Comparison of ENCODE assay signal across 1 cellular context in the genomic region with DNA sequence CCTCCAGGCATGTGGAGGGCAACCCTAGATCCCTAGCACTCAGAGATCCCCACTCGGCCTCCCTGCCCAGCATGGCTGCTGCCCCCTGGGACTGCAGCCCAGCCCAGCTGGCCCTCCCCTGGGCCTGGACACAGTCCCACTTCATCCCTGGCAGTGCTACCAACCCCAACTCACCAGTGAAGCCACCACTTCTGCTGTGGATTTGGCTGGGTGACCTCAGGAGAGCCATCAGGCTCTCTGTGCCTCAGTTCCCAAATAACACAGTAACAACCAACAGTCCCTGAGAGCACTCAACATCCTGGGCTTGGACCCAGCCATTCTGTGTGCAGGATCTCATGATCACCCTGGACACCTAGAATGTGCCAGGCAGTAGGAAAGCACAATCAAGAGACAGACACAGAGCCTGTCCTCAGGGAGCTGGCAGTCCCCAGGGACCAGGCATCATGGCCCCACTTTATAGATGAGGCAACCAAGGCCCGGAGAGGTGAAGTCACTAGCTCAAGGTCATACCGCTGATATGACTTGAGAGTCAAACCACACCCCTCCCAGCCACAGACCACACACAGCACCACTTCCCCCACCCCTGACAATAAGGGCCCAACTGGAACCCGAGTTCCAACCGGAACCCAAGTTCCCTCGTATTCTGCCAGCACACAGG.
TF ChIP-seq lines count a peak whose summit lies in the region.

No MANE protein-coding gene starts in this region.

TF ChIP-seq in H1, 55 proteins besides CTCF, POLR2A, EP300 and RAD21:
- TF ChIP-seq KDM4A (IDR thresholded peaks at IDR 0.05; ENCODE audit: low read depth, low read length, severe bottlenecking): no peak
- TF ChIP-seq TAF7 (optimal IDR thresholded peaks at IDR 0.05; ENCODE audit: borderline replicate concordance, low read depth, low read length): no peak
- TF ChIP-seq BCL11A (IDR thresholded peaks at IDR 0.05; ENCODE audit: low read depth in 2 of 2, low read length in 2 of 2): no peak
- TF ChIP-seq PHF8 (conservative IDR thresholded peaks at IDR 0.05; ENCODE audit: low read depth, low read length): no peak
- no peak for TF ChIP-seq TAF1 (IDR thresholded peaks at IDR 0.05; ENCODE audit: low read depth, low read length)
- TF ChIP-seq SRF (IDR thresholded peaks at IDR 0.05; ENCODE audit: low read depth, low read length): no peak
- TF ChIP-seq RNF2 (IDR thresholded peaks at IDR 0.05; ENCODE audit: borderline replicate concordance, low read depth, low read length, missing control alignments, poor library complexity, severe bottlenecking): no peak
- no peak for TF ChIP-seq SP1 (IDR thresholded peaks at IDR 0.05; ENCODE audit: low read depth, low read length)
- no peak for TF ChIP-seq ZNF274 (IDR thresholded peaks at IDR 0.05; ENCODE audit: borderline replicate concordance, extremely low read depth, low read length)
- TF ChIP-seq, protein P1, sequence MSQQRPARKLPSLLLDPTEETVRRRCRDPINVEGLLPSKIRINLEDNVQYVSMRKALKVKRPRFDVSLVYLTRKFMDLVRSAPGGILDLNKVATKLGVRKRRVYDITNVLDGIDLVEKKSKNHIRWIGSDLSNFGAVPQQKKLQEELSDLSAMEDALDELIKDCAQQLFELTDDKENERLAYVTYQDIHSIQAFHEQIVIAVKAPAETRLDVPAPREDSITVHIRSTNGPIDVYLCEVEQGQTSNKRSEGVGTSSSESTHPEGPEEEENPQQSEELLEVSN (IDR thresholded peaks at IDR 0.05): no peak
